20 cellular contexts compared by ENCODE assay signal in genomic region chr7:99429756-99430155, GRCh38.
"Had no signal": no experiment of that assay in that cellular context is flagged by ENCODE, and none has a peak within 500 bp of the region (broad histone marks: within the 10 kb centered on the region; RNA-seq: fewer than 3 reads in every experiment).

No MANE protein-coding gene starts in this region.

- H3K4me1 Mint-ChIP-seq: activated T-helper 17 cell treated with anti-CD3 and anti-CD28 coated beads, Interleukin-2, amount 50 U/mL, for 72 hours had no signal

- H3K9me3 ChIP-seq: SJCRH30, SK-N-SH had no signal

- H3K4me1 ChIP-seq: SJCRH30 had no signal

- DNase-seq: activated CD4-positive, alpha-beta T cell treated with anti-CD3 and anti-CD28 coated beads for 48 hours; activated CD4-positive, alpha-beta T cell treated with anti-CD3 and anti-CD28 coated beads, Interleukin-2, amount 50 U/mL, for 48 hours; activated CD8-positive, alpha-beta memory T cell treated with anti-CD3 and anti-CD28 coated beads, Interleukin-2, amount 10 ng/mL, durations not matched to agents 7 days and 5 days; activated gamma-delta T cell; activated naive CD4-positive, alpha-beta T cell treated with anti-CD3 and anti-CD28 coated beads, Interleukin-2, amount 10 ng/mL, durations not matched to agents 7 days and 5 days; activated naive CD8-positive, alpha-beta T cell treated with anti-CD3 and anti-CD28 coated beads for 36 hours; activated T-cell treated with anti-CD3 and anti-CD28 coated beads, Interleukin-2, amount 50 U/mL, for 48 hours; brain microvascular endothelial cell; cerebellar nuclear complex; Kasumi-1; NCI-H1105 treated with DMSO at 0.1 percent for 48 hours; NCI-H1436 treated with DMSO at 0.1 percent for 48 hours; NCI-H187; NCI-H446; NCI-H524; PC-3; SJCRH30; SK-N-SH had no signal

- H3K27ac Mint-ChIP-seq: activated CD8-positive, alpha-beta memory T cell treated with anti-CD3 and anti-CD28 coated beads, Interleukin-2, amount 10 ng/mL, durations not matched to agents 7 days and 5 days; activated T-helper 17 cell treated with anti-CD3 and anti-CD28 coated beads, Interleukin-2, amount 50 U/mL, for 72 hours; T-helper 1 cell treated with Interleukin-12 subunit alpha and Interleukin-12 subunit beta and Interleukin-4 antibody, amounts not matched to agents 30 μg/mL and 1 μg/mL, for 36 hours had no signal

- H3K9me3 Mint-ChIP-seq: activated naive CD4-positive, alpha-beta T cell treated with anti-CD3 and anti-CD28 coated beads, Interleukin-2, amount 10 ng/mL, durations not matched to agents 7 days and 5 days; activated naive CD8-positive, alpha-beta T cell treated with anti-CD3 and anti-CD28 coated beads for 36 hours; activated T-helper 17 cell treated with anti-CD3 and anti-CD28 coated beads, Interleukin-2, amount 50 U/mL, for 72 hours; T-helper 1 cell treated with Interleukin-12 subunit alpha and Interleukin-12 subunit beta and Interleukin-4 antibody, amounts not matched to agents 30 μg/mL and 1 μg/mL, for 36 hours had no signal

- H3K27ac ChIP-seq: brain microvascular endothelial cell, SJCRH30 had no signal

- H3K4me3 ChIP-seq: SJCRH30 had no signal

- H3K27me3 Mint-ChIP-seq: activated CD8-positive, alpha-beta memory T cell treated with anti-CD3 and anti-CD28 coated beads, Interleukin-2, amount 10 ng/mL, durations not matched to agents 7 days and 5 days; activated naive CD4-positive, alpha-beta T cell treated with anti-CD3 and anti-CD28 coated beads, Interleukin-2, amount 10 ng/mL, durations not matched to agents 7 days and 5 days; activated naive CD8-positive, alpha-beta T cell treated with anti-CD3 and anti-CD28 coated beads for 36 hours; activated T-helper 17 cell treated with anti-CD3 and anti-CD28 coated beads, Interleukin-2, amount 50 U/mL, for 72 hours had no signal

- H3K9ac ChIP-seq: SK-N-SH had no signal

- H3K27me3 ChIP-seq: brain microvascular endothelial cell, SJCRH30 had no signal

- H3K4me2 ChIP-seq: SK-N-SH had no signal

- H3K4me3 Mint-ChIP-seq: activated CD8-positive, alpha-beta memory T cell treated with anti-CD3 and anti-CD28 coated beads, Interleukin-2, amount 10 ng/mL, durations not matched to agents 7 days and 5 days; activated naive CD4-positive, alpha-beta T cell treated with anti-CD3 and anti-CD28 coated beads, Interleukin-2, amount 10 ng/mL, durations not matched to agents 7 days and 5 days; activated naive CD8-positive, alpha-beta T cell treated with anti-CD3 and anti-CD28 coated beads for 36 hours; activated T-helper 17 cell treated with anti-CD3 and anti-CD28 coated beads, Interleukin-2, amount 50 U/mL, for 72 hours; T-helper 1 cell treated with Interleukin-12 subunit alpha and Interleukin-12 subunit beta and Interleukin-4 antibody, amounts not matched to agents 30 μg/mL and 1 μg/mL, for 36 hours had no signal
